Comparison of ENCODE assay signal across 17 cellular contexts in genomic region chr15:90054618-90055097, GRCh38. TPM values are rescaled to one million over a fixed set of nuclear protein-coding genes. Genes with fewer than 3 reads are reported as not detected.
DNase-seq lines count a peak whose midpoint lies in the region; ATAC-seq lines count a peak whose summit lies in the region.
"Had no signal": no experiment of that assay in that cellular context is flagged by ENCODE, and none has a peak within 500 bp of the region (broad histone marks: within the 10 kb centered on the region; RNA-seq: fewer than 3 reads in every experiment).

No MANE protein-coding gene starts in this region.

- no peaks in the 10 kb centered on the region for H3K36me3 ChIP-seq in CD4-positive, CD25-positive, alpha-beta regulatory T cell (ENCODE audit: control insufficient read depth, insufficient read depth, low read length)
- H3K36me3 ChIP-seq: BE2C had no signal

- no peak for DNase-seq in CD4-positive, CD25-positive, alpha-beta regulatory T cell
- DNase-seq in NCI-H1092 treated with DMSO at 0.1 percent for 48 hours (lab: John Stamatoyannopoulos, UW), result peak; percentile 67
- DNase-seq in memory B cell (ENCODE audit: low spot score in 2 of 2), result no peak
- no peak for DNase-seq in GDM1 (lab: John Stamatoyannopoulos, UW)
- no peak for DNase-seq in T1000 (lab: John Stamatoyannopoulos, UW)
- DNase-seq in activated effector memory CD4-positive, alpha-beta T cell treated with Interleukin-2 at 50 U/mL for 16 hours, result no peak
- DNase-seq: activated CD4-positive, alpha-beta T cell treated with anti-CD3 and anti-CD28 coated beads, Interleukin-2, amount 50 U/mL, for 48 hours; activated naive CD4-positive, alpha-beta T cell treated with anti-CD3 and anti-CD28 coated beads, Interleukin-2, amount 10 ng/mL, durations not matched to agents 7 days and 5 days; BE2C; mucosa of descending colon; NCI-H1930; stimulated activated CD4-positive, alpha-beta T cell treated with anti-CD3 and anti-CD28 coated beads, Interleukin-4, amount 100 ng/mL, for 1 hour; stimulated activated naive CD8-positive, alpha-beta T cell treated with anti-CD3 and anti-CD28 coated beads, Interleukin-15, amount 100 ng/mL, for 72 hours had no signal

- peak overlapping the region in 2 of 3 donors; percentile 48 to 81 for H3K27ac Mint-ChIP-seq in CD4-positive, CD25-positive, alpha-beta regulatory T cell
- H3K27ac Mint-ChIP-seq in memory B cell, result peak overlapping the region; percentile 62
- H3K27ac Mint-ChIP-seq: T-helper 1 cell treated with Interleukin-12 subunit alpha and Interleukin-12 subunit beta and Interleukin-4 antibody, amounts not matched to agents 30 μg/mL and 1 μg/mL, for 36 hours had no signal

- no peak overlapping the region for H3K4me3 ChIP-seq in CD4-positive, CD25-positive, alpha-beta regulatory T cell (ENCODE audit: low read depth, low read length)
- H3K4me3 ChIP-seq: mucosa of descending colon had no signal

- ATAC-seq in CD4-positive, CD25-positive, alpha-beta regulatory T cell (ENCODE audit: low read depth in 2 of 2), result no peak
- ATAC-seq in memory B cell (ENCODE audit: low read depth) (no peak), GM21576 (IDR thresholded peaks at IDR 0.05; ENCODE audit: unreplicated experiment) (no peak)
- ATAC-seq: mucosa of descending colon; Panc1; stimulated activated naive CD8-positive, alpha-beta T cell treated with anti-CD3 and anti-CD28 coated beads, Interleukin-15, amount 100 ng/mL, for 72 hours had no signal

- H3K4me1 Mint-ChIP-seq in CD4-positive, CD25-positive, alpha-beta regulatory T cell, result peaks cover 6 to 58% (median 19%) of the 10 kb centered on the region in 4 donors
- H3K4me1 Mint-ChIP-seq in memory B cell, result peaks cover 42% of the 10 kb centered on the region

- peaks cover 0 to 2% (median 0%) of the 10 kb centered on the region in 7 donors for H3K9me3 Mint-ChIP-seq in CD4-positive, CD25-positive, alpha-beta regulatory T cell
- no peaks in the 10 kb centered on the region for H3K9me3 Mint-ChIP-seq in memory B cell
- H3K9me3 Mint-ChIP-seq: activated naive CD4-positive, alpha-beta T cell treated with anti-CD3 and anti-CD28 coated beads, Interleukin-2, amount 10 ng/mL, durations not matched to agents 7 days and 5 days; stimulated activated naive CD8-positive, alpha-beta T cell treated with anti-CD3 and anti-CD28 coated beads, Interleukin-15, amount 100 ng/mL, for 72 hours; T-helper 1 cell treated with Interleukin-12 subunit alpha and Interleukin-12 subunit beta and Interleukin-4 antibody, amounts not matched to agents 30 μg/mL and 1 μg/mL, for 36 hours had no signal

- no peak overlapping the region for H3K27ac ChIP-seq in CD4-positive, CD25-positive, alpha-beta regulatory T cell (ENCODE audit: insufficient read depth, low read length, poor library complexity, severe bottlenecking)
- peak overlapping the region; percentile 20 for H3K27ac ChIP-seq in angular gyrus (ENCODE audit: low read depth, low read length)

- H3K4me1 ChIP-seq in CD4-positive, CD25-positive, alpha-beta regulatory T cell (ENCODE audit: control insufficient read depth, insufficient read depth, low read length, poor library complexity, severe bottlenecking), result peaks cover 10% of the 10 kb centered on the region
- H3K4me1 ChIP-seq: BE2C had no signal

- H3K36me3 Mint-ChIP-seq in CD4-positive, CD25-positive, alpha-beta regulatory T cell, result peaks cover 14% of the 10 kb centered on the region
- peaks cover 2% of the 10 kb centered on the region for H3K36me3 Mint-ChIP-seq in memory B cell

- H3K9me3 ChIP-seq in CD4-positive, CD25-positive, alpha-beta regulatory T cell (ENCODE audit: control insufficient read depth in 2 of 2, low read length in 2 of 2), result no peaks in the 10 kb centered on the region
- H3K9me3 ChIP-seq: BE2C, mucosa of descending colon had no signal

- no peak overlapping the region for H3K4me3 Mint-ChIP-seq in CD4-positive, CD25-positive, alpha-beta regulatory T cell
- no peak overlapping the region for H3K4me3 Mint-ChIP-seq in memory B cell
- H3K4me3 Mint-ChIP-seq: activated naive CD4-positive, alpha-beta T cell treated with anti-CD3 and anti-CD28 coated beads, Interleukin-2, amount 10 ng/mL, durations not matched to agents 7 days and 5 days; stimulated activated naive CD8-positive, alpha-beta T cell treated with anti-CD3 and anti-CD28 coated beads, Interleukin-15, amount 100 ng/mL, for 72 hours; T-helper 1 cell treated with Interleukin-12 subunit alpha and Interleukin-12 subunit beta and Interleukin-4 antibody, amounts not matched to agents 30 μg/mL and 1 μg/mL, for 36 hours had no signal

- H3K27me3 Mint-ChIP-seq in CD4-positive, CD25-positive, alpha-beta regulatory T cell, result no peaks in the 10 kb centered on the region
- H3K27me3 Mint-ChIP-seq in memory B cell, result no peaks in the 10 kb centered on the region
- H3K27me3 Mint-ChIP-seq: activated naive CD4-positive, alpha-beta T cell treated with anti-CD3 and anti-CD28 coated beads, Interleukin-2, amount 10 ng/mL, durations not matched to agents 7 days and 5 days; stimulated activated naive CD8-positive, alpha-beta T cell treated with anti-CD3 and anti-CD28 coated beads, Interleukin-15, amount 100 ng/mL, for 72 hours had no signal

- no peaks in the 10 kb centered on the region for H3K27me3 ChIP-seq in CD4-positive, CD25-positive, alpha-beta regulatory T cell (ENCODE audit: control insufficient read depth, insufficient read depth, low read length)
- H3K27me3 ChIP-seq: BE2C had no signal

RNA-seq across cellular contexts. Expression of gene IDH2, which starts 47.6 kb away (rescaled TPM):
- 60.8 TPM for total RNA-seq in CD4-positive, CD25-positive, alpha-beta regulatory T cell
- polyA plus RNA-seq in CD4-positive, CD25-positive, alpha-beta regulatory T cell, result 100 to 1,000 TPM in 2 of 4 donors, 10 to 100 TPM in 2; 88.4 to 123 (median 97.1) TPM

RNA-seq across cellular contexts. Expression of gene ZNF710, which starts 53.5 kb away (rescaled TPM):
- 16.3 TPM for total RNA-seq in CD4-positive, CD25-positive, alpha-beta regulatory T cell
- 1 to 10 TPM in 3 of 4 donors, under 1 TPM in 1; 0.88 to 2.4 (median 1.9) TPM for polyA plus RNA-seq in CD4-positive, CD25-positive, alpha-beta regulatory T cell
